ENCODE assay signal across 1 cellular context in genomic region chr12:56635539-56636117, GRCh38.
TF ChIP-seq lines count a peak whose summit lies in the region.

No MANE protein-coding gene starts in this region.

TF ChIP-seq in IMR-90, 13 proteins besides CTCF, POLR2A, EP300 and RAD21:
- no peak for TF ChIP-seq RCOR1 (IDR thresholded peaks at IDR 0.05; ENCODE audit: insufficient replicate concordance, low read length)
- TF ChIP-seq FOS (IDR thresholded peaks at IDR 0.05; ENCODE audit: low read depth, low read length): no peak
- no peak for TF ChIP-seq NFE2L2 (IDR thresholded peaks at IDR 0.05; ENCODE audit: low read depth, low read length)
- no peak for TF ChIP-seq SMC3 (IDR thresholded peaks at IDR 0.05; ENCODE audit: low read depth, low read length)
- TF ChIP-seq CEBPB (IDR thresholded peaks at IDR 0.05; ENCODE audit: low read depth, low read length): no peak
- no peak for TF ChIP-seq ELK1 (IDR thresholded peaks at IDR 0.05; ENCODE audit: borderline replicate concordance, low read depth, low read length)
- TF ChIP-seq USF2 (IDR thresholded peaks at IDR 0.05; ENCODE audit: low read depth, low read length): no peak
- TF ChIP-seq BHLHE40 (IDR thresholded peaks at IDR 0.05; ENCODE audit: low read depth, low read length): no peak
- no peak for TF ChIP-seq MAZ (IDR thresholded peaks at IDR 0.05; ENCODE audit: borderline replicate concordance, low read depth, low read length)
- no peak for TF ChIP-seq MAFK (IDR thresholded peaks at IDR 0.05; ENCODE audit: low read depth, low read length)
- TF ChIP-seq MXI1 (IDR thresholded peaks at IDR 0.05; ENCODE audit: borderline replicate concordance, low read depth, low read length): no peak
- TF ChIP-seq RFX5 (IDR thresholded peaks at IDR 0.05; ENCODE audit: low read depth, low read length): no peak
